ENCODE assay signal across 2 cellular contexts in genomic region chr5:36744041-36744677, GRCh38.
TF ChIP-seq lines count a peak whose summit lies in the region.

No MANE protein-coding gene starts in this region.

TF ChIP-seq in IMR-90, 13 proteins besides CTCF, POLR2A, EP300 and RAD21 (continued from another document):
- no peak for TF ChIP-seq ELK1 (IDR thresholded peaks at IDR 0.05; ENCODE audit: borderline replicate concordance, low read depth, low read length)
- TF ChIP-seq BHLHE40 (IDR thresholded peaks at IDR 0.05; ENCODE audit: low read depth, low read length) = no peak
- TF ChIP-seq MAFK (IDR thresholded peaks at IDR 0.05; ENCODE audit: low read depth, low read length) = no peak
- no peak for TF ChIP-seq SMC3 (IDR thresholded peaks at IDR 0.05; ENCODE audit: low read depth, low read length)
- TF ChIP-seq NFE2L2 (IDR thresholded peaks at IDR 0.05; ENCODE audit: low read depth, low read length) = no peak
- TF ChIP-seq MAZ (IDR thresholded peaks at IDR 0.05; ENCODE audit: borderline replicate concordance, low read depth, low read length) = no peak
- TF ChIP-seq FOS (IDR thresholded peaks at IDR 0.05; ENCODE audit: low read depth, low read length) = no peak
- TF ChIP-seq CEBPB (IDR thresholded peaks at IDR 0.05; ENCODE audit: low read depth, low read length) = no peak
- no peak for TF ChIP-seq USF2 (IDR thresholded peaks at IDR 0.05; ENCODE audit: low read depth, low read length)
- TF ChIP-seq MXI1 (IDR thresholded peaks at IDR 0.05; ENCODE audit: borderline replicate concordance, low read depth, low read length) = no peak
- TF ChIP-seq CHD1 (IDR thresholded peaks at IDR 0.05; ENCODE audit: low read depth, low read length) = no peak

TF ChIP-seq in K562, 482 proteins besides CTCF, POLR2A, EP300 and RAD21 (continued from another document and continues in another):
- no peak for TF ChIP-seq PBX2 (CRISPR knock-in tag; IDR thresholded peaks at IDR 0.05; ENCODE audit: low read depth)
- no peak for TF ChIP-seq PBX2 (tag; conservative IDR thresholded peaks at IDR 0.05; ENCODE audit: low read depth)
- TF ChIP-seq ARID1B (IDR thresholded peaks at IDR 0.05) = peak; percentile 47
- TF ChIP-seq ZNF766 (CRISPR knock-in tag; conservative IDR thresholded peaks at IDR 0.05) = 0 out of 2 replicates have a peak, but pooled peaks have one; percentile 19
- TF ChIP-seq KDM5B (IDR thresholded peaks at IDR 0.05; ENCODE audit: insufficient replicate concordance, low read depth, low read length) = peak; percentile 52
- no peak for TF ChIP-seq ATF1 (CRISPR knock-in tag; IDR thresholded peaks at IDR 0.05)
- peak; percentile 75 for TF ChIP-seq ATF1 (tag; IDR thresholded peaks at IDR 0.05)
- no peak for TF ChIP-seq ZNF644 (tag; IDR thresholded peaks at IDR 0.05; ENCODE audit: low read depth)
- TF ChIP-seq GATA2 (CRISPR knock-in tag; IDR thresholded peaks at IDR 0.05) = 0 out of 2 replicates have a peak, but pooled peaks have one; percentile 27
- TF ChIP-seq CREB3L1 (IDR thresholded peaks at IDR 0.05; ENCODE audit: borderline replicate concordance, low read depth) = no peak
- 0 out of 2 replicates have a peak, but pooled peaks have one; percentile 17 for TF ChIP-seq JUND (IDR thresholded peaks at IDR 0.05; ENCODE audit: borderline replicate concordance, low read depth, low read length)
- peak; percentile 41; the same call in 1 of the 3 replicates for TF ChIP-seq JUND (tag; IDR thresholded peaks at IDR 0.05; ENCODE audit: borderline replicate concordance, low read depth, low read length)
- TF ChIP-seq RBM39 (optimal IDR thresholded peaks at IDR 0.05; ENCODE audit: low read depth, low read length) = no peak
- TF ChIP-seq E2F6 (IDR thresholded peaks at IDR 0.05; ENCODE audit: borderline replicate concordance in 1 of 2, extremely low read depth in 1 of 2, insufficient read depth in 1 of 2, insufficient read length in 1 of 2, low read depth in 1 of 2, low read length in 1 of 2, poor library complexity in 1 of 2, severe bottlenecking in 1 of 2) = peak in 1 of 2 experiments; percentile 8
- TF ChIP-seq GABPA (tag; conservative IDR thresholded peaks at IDR 0.05; ENCODE audit: low read depth) = peak; percentile 50; the same call in 1 of the 2 replicates
- no peak for TF ChIP-seq PHTF2 (CRISPR knock-in tag; IDR thresholded peaks at IDR 0.05)
- no peak for TF ChIP-seq IRF2 (CRISPR knock-in tag; IDR thresholded peaks at IDR 0.05)
- peak; percentile 74; the same call in 1 of the 2 replicates for TF ChIP-seq BRD4 (IDR thresholded peaks at IDR 0.05)
- TF ChIP-seq BRCA1 (IDR thresholded peaks at IDR 0.05) = no peak
- TF ChIP-seq BRCA1 (CRISPR knock-in tag; IDR thresholded peaks at IDR 0.05) = no peak
- TF ChIP-seq GATAD2B (IDR thresholded peaks at IDR 0.05; ENCODE audit: borderline replicate concordance) = 0 out of 2 replicates have a peak, but pooled peaks have one; percentile 5
- no peak for TF ChIP-seq CCNT2 (IDR thresholded peaks at IDR 0.05; ENCODE audit: borderline replicate concordance, extremely low read depth, insufficient read length, low read depth, low read length)
- TF ChIP-seq ZBTB11 (CRISPR knock-in tag; IDR thresholded peaks at IDR 0.05) = no peak
- no peak for TF ChIP-seq ZNF830 (CRISPR knock-in tag; IDR thresholded peaks at IDR 0.05)
- no peak for TF ChIP-seq ATF3 (IDR thresholded peaks at IDR 0.05)
- TF ChIP-seq ATF3 (CRISPR knock-in tag; conservative IDR thresholded peaks at IDR 0.05) = 0 out of 2 replicates have a peak, but pooled peaks have one; percentile 55
- no peak for TF ChIP-seq ZNF212 (CRISPR knock-in tag; IDR thresholded peaks at IDR 0.05)
- TF ChIP-seq RNF2 (IDR thresholded peaks at IDR 0.05) = peak; percentile 64; the same call in 1 of the 2 replicates
- no peak for TF ChIP-seq ZNF696 (CRISPR knock-in tag; conservative IDR thresholded peaks at IDR 0.05)
- no peak for TF ChIP-seq ZNF778 (CRISPR knock-in tag; IDR thresholded peaks at IDR 0.05)
- peak; percentile 30; the same call in 1 of the 2 replicates for TF ChIP-seq TEAD4 (IDR thresholded peaks at IDR 0.05; ENCODE audit: low read length)
- TF ChIP-seq TEAD4 (CRISPR knock-in tag; IDR thresholded peaks at IDR 0.05; ENCODE audit: borderline replicate concordance) = no peak
- peak; percentile 18; the same call in 1 of the 2 replicates for TF ChIP-seq ETV5 (CRISPR knock-in tag; IDR thresholded peaks at IDR 0.05; ENCODE audit: low read depth)
- no peak for TF ChIP-seq SRSF7 (optimal IDR thresholded peaks at IDR 0.05; ENCODE audit: low read depth, low read length)
- TF ChIP-seq MBD2 (IDR thresholded peaks at IDR 0.05; ENCODE audit: borderline replicate concordance, low read depth) = no peak
- no peak for TF ChIP-seq PCBP1 (IDR thresholded peaks at IDR 0.05; ENCODE audit: low read depth, low read length, poor library complexity, severe bottlenecking)
- 0 out of 2 replicates have a peak, but pooled peaks have one; percentile 24 for TF ChIP-seq ETV1 (tag; conservative IDR thresholded peaks at IDR 0.05; ENCODE audit: low read depth)
- TF ChIP-seq ZSCAN32 (CRISPR knock-in tag; IDR thresholded peaks at IDR 0.05) = no peak
- no peak for TF ChIP-seq JUNB (CRISPR knock-in tag; conservative IDR thresholded peaks at IDR 0.05)
